Comparison of ENCODE assay signal across 14 cellular contexts in genomic region chr6:168201383-168201782, GRCh38.
DNase-seq lines count a peak whose midpoint lies in the region; ATAC-seq, FAIRE-seq and TF ChIP-seq lines count a peak whose summit lies in the region.
"Had no signal": no experiment of that assay in that cellular context is flagged by ENCODE, and none has a peak within 500 bp of the region (broad histone marks: within the 10 kb centered on the region; RNA-seq: fewer than 3 reads in every experiment).

No MANE protein-coding gene starts in this region.

- intact Hi-C loops in pancreas (cut with DNase I): no loop called here

- CTCF ChIA-PET in T-cell (lab: Charles Lee): no interaction called here

- H3K4me1 ChIP-seq in pancreas: no peaks in the 10 kb centered on the region

- H3K27ac ChIP-seq in pancreas: no peak overlapping the region

- ATAC-seq in pancreas (peak in 3 of 4 donors; percentile 71 to 83 (median 78)), T-cell (replicated peaks in 1 of 4) (no peak)
- ATAC-seq: naive thymus-derived CD8-positive, alpha-beta T cell; Right ventricle myocardium inferior had no signal

- FAIRE-seq in pancreas (lab: Jason Lieb, UNC): no peak

- no peak overlapping the region for H3K27ac Mint-ChIP-seq in activated T-cell treated with anti-CD3 and anti-CD28 coated beads, Interleukin-2, amount 50 U/mL, for 24 hours
- no peak overlapping the region for H3K27ac Mint-ChIP-seq in T-cell
- H3K27ac Mint-ChIP-seq: immature natural killer cell; naive thymus-derived CD8-positive, alpha-beta T cell had no signal

- POLR2A ChIA-PET in T-cell (lab: Charles Lee): no interaction called here

- no peaks in the 10 kb centered on the region for H3K9me3 Mint-ChIP-seq in activated T-cell treated with anti-CD3 and anti-CD28 coated beads, Interleukin-2, amount 50 U/mL, for 24 hours
- H3K9me3 Mint-ChIP-seq in T-cell: no peaks in the 10 kb centered on the region

- peaks cover 14% of the 10 kb centered on the region for H3K27me3 Mint-ChIP-seq in activated T-cell treated with anti-CD3 and anti-CD28 coated beads, Interleukin-2, amount 50 U/mL, for 24 hours
- H3K27me3 Mint-ChIP-seq in T-cell: peaks cover 3 to 6% of the 10 kb centered on the region in 2 donors

- TF ChIP-seq CTCF in fibroblast of pulmonary artery (IDR thresholded peaks at IDR 0.05; ENCODE audit: low read length, missing control alignments) (peak; percentile 20), pancreas (IDR thresholded peaks at IDR 0.05) (peak in 3 of 4 donors; percentile 25 to 43 (median 34))

- H3K36me3 Mint-ChIP-seq in activated T-cell treated with anti-CD3 and anti-CD28 coated beads, Interleukin-2, amount 50 U/mL, for 24 hours (ENCODE audit: low read depth): no peaks in the 10 kb centered on the region
- no peaks in the 10 kb centered on the region for H3K36me3 Mint-ChIP-seq in T-cell
- H3K36me3 Mint-ChIP-seq: immature natural killer cell; naive thymus-derived CD8-positive, alpha-beta T cell had no signal

- H3K9me3 ChIP-seq in pancreas: no peaks in the 10 kb centered on the region

- H3K4me3 ChIP-seq in fibroblast of pulmonary artery (replicated peaks; ENCODE audit: low read depth, low read length) (no peak overlapping the region), pancreas (no peak overlapping the region)

- H3K36me3 ChIP-seq in pancreas: no peaks in the 10 kb centered on the region

- no peak overlapping the region for H3K4me3 Mint-ChIP-seq in activated T-cell treated with anti-CD3 and anti-CD28 coated beads, Interleukin-2, amount 50 U/mL, for 24 hours
- H3K4me3 Mint-ChIP-seq in T-cell: no peak overlapping the region
- H3K4me3 Mint-ChIP-seq: immature natural killer cell; naive thymus-derived CD8-positive, alpha-beta T cell had no signal

- H3K27me3 ChIP-seq in pancreas: no peaks in the 10 kb centered on the region

- DNase-seq in ELF-1 (ENCODE audit: low read depth, low spot score) (peak; percentile 54), NCI-H1092 (lab: John Stamatoyannopoulos, UW) (peak; percentile 15), fibroblast of pulmonary artery (ENCODE audit: low read depth) (no peak), pancreas (peak in 2 of 6 donors; percentile 42 to 67), KBM-7 (no peak), T-cell (no peak)
- DNase-seq in activated T-cell treated with anti-CD3 and anti-CD28 coated beads, Interleukin-2, amount 50 U/mL, for 24 hours: no peak
- DNase-seq: activated effector memory CD4-positive, alpha-beta T cell treated with Interleukin-2 at 50 U/mL for 16 hours; C1 segment of cervical spinal cord; effector CD4-positive, alpha-beta T cell; immature natural killer cell; naive thymus-derived CD8-positive, alpha-beta T cell; stimulated activated naive CD4-positive, alpha-beta T cell treated with Interleukin-2 at 50 U/mL for 16 hours had no signal

- WGBS in pancreas, 2 donors: 21 to 22% methylated on average over 7 of the region's 7 CpGs

- H3K4me1 Mint-ChIP-seq in activated T-cell treated with anti-CD3 and anti-CD28 coated beads, Interleukin-2, amount 50 U/mL, for 24 hours (ENCODE audit: low read depth): no peaks in the 10 kb centered on the region
- no peaks in the 10 kb centered on the region for H3K4me1 Mint-ChIP-seq in T-cell
- H3K4me1 Mint-ChIP-seq: immature natural killer cell; naive thymus-derived CD8-positive, alpha-beta T cell had no signal

- in situ Hi-C loops in KBM-7 (cut with MboI; ENCODE audit: low pct_unique_long_range_greater_than_20kb, low sequenced_read_pairs): no loop called here

Comparison
In these comparisons a context has a peak if more than half of its experiments do, and no peak if none do; other contexts are left out.
1. DNase-seq: peak in ELF-1 (single experiment) and NCI-H1092 (single experiment); none in fibroblast of pulmonary artery (single experiment), KBM-7 (single experiment), activated T-cell treated with anti-CD3 and anti-CD28 coated beads, Interleukin-2, amount 50 U/mL, for 24 hours (single experiment) and T-cell (0 of 34).
2. ATAC-seq: peak in pancreas (3 of 4); none in T-cell (0 of 4).